ENCODE assay signal across 8 cellular contexts in the genomic region with DNA sequence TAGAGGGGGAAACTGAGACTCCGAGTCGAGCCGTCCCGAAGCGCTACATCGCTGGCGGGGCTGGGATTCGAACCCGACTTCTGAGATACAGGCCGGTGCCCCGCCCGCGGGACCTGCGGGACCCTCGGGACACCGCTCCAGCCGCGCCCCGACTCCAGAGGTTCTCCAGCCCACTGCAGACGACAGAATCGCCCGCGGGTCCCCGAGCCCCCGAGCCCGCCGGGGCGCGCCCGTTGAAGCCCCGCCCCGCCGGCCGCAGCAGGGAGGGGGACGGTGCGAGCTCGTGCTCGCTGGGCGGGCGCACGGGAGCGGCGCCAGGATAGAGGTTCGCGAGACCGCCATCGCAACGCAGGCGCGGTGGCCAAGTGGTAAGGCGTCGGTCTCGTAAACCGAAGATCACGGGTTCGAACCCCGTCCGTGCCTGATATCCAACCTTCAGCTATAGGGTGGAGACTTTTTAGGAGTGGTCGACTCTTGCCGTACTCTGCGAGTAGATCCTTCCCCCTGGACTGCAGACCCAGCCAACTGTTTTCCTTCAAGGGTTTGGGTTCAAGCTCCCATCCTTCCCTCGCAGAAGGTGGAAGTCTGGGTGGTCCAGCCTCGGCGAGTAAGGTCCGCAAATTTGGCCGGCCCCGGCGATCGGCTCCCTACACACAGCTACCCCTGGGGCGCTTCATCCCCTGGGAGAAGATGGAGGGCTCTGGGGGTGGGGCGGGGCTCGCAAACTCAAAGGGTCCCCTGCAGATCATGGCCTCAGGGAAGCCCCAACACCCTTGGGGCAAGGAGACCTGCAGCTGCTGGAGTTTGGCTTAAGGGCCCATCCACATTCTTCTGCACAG.
DNase-seq lines count a peak whose midpoint lies in the region; TF ChIP-seq lines count a peak whose summit lies in the region.

No MANE protein-coding gene starts in this region.

- peaks cover 12% of the 10 kb centered on the region for H3K4me1 Mint-ChIP-seq in stimulated activated naive CD8-positive, alpha-beta T cell treated with anti-CD3 and anti-CD28 coated beads, Interleukin-15, Interleukin-2, amounts not matched to agents 100 ng/mL and 50 ng/mL, for 24 hours (ENCODE audit: low read depth)

- no peaks in the 10 kb centered on the region for H3K27me3 Mint-ChIP-seq in stimulated activated naive CD8-positive, alpha-beta T cell treated with anti-CD3 and anti-CD28 coated beads, Interleukin-15, Interleukin-2, amounts not matched to agents 100 ng/mL and 50 ng/mL, for 24 hours

- peak overlapping the region; percentile 26 for H3K27ac Mint-ChIP-seq in stimulated activated naive CD8-positive, alpha-beta T cell treated with anti-CD3 and anti-CD28 coated beads, Interleukin-15, Interleukin-2, amounts not matched to agents 100 ng/mL and 50 ng/mL, for 24 hours

- H3K36me3 ChIP-seq in H7 (replicated peaks; ENCODE audit: control insufficient read depth, insufficient read depth, low read length) (no peaks in the 10 kb centered on the region), neural cell (ENCODE audit: insufficient read depth, low read length) (no peaks in the 10 kb centered on the region)

- H3K4me3 ChIP-seq in H7 (ENCODE audit: insufficient read depth, low read depth, low read length) (peak overlapping the region; percentile 62), fibroblast of villous mesenchyme (ENCODE audit: low read depth, low read length) (peak overlapping the region; percentile 88), neural cell (ENCODE audit: low read length) (peak overlapping the region; percentile 71)

- peaks cover 10% of the 10 kb centered on the region for H3K9me3 Mint-ChIP-seq in stimulated activated naive CD8-positive, alpha-beta T cell treated with anti-CD3 and anti-CD28 coated beads, Interleukin-15, Interleukin-2, amounts not matched to agents 100 ng/mL and 50 ng/mL, for 24 hours

- peak overlapping the region; percentile 66 for H3K9ac ChIP-seq in neural cell (ENCODE audit: low read length)

- TF ChIP-seq CTCF in fibroblast of villous mesenchyme (IDR thresholded peaks at IDR 0.05; ENCODE audit: insufficient read depth, low read depth, low read length) (no peak), neural cell (IDR thresholded peaks at IDR 0.05; ENCODE audit: poor library complexity, severe bottlenecking) (no peak)

- peaks cover 7% of the 10 kb centered on the region for H3F3A ChIP-seq in neural cell (ENCODE audit: insufficient read depth, low read length, poor library complexity, severe bottlenecking)

- peak overlapping the region; percentile 48 for H3K4me2 ChIP-seq in neural cell (ENCODE audit: low read length)

- H3K79me2 ChIP-seq in neural cell (replicated peaks; ENCODE audit: insufficient read depth, low read length): no peaks in the 10 kb centered on the region

- H3K36me3 Mint-ChIP-seq in stimulated activated naive CD8-positive, alpha-beta T cell treated with anti-CD3 and anti-CD28 coated beads, Interleukin-15, Interleukin-2, amounts not matched to agents 100 ng/mL and 50 ng/mL, for 24 hours (ENCODE audit: low read depth): peaks cover 4% of the 10 kb centered on the region

- peak; percentile 2 for TF ChIP-seq RAD21 in neural cell (conservative IDR thresholded peaks at IDR 0.05)

- no peaks in the 10 kb centered on the region for H4K20me1 ChIP-seq in neural cell (ENCODE audit: insufficient read depth)

- no peaks in the 10 kb centered on the region for H3K9me2 ChIP-seq in neural cell (ENCODE audit: insufficient read depth, low read length)

- TF ChIP-seq EP300 in neural cell (conservative IDR thresholded peaks at IDR 0.05; ENCODE audit: poor library complexity, severe bottlenecking): peak; percentile 45

- H2AFZ ChIP-seq in neural cell (ENCODE audit: low read depth, low read length): peak overlapping the region; percentile 66

- peak overlapping the region; percentile 84 for H3K4me3 Mint-ChIP-seq in stimulated activated naive CD8-positive, alpha-beta T cell treated with anti-CD3 and anti-CD28 coated beads, Interleukin-15, Interleukin-2, amounts not matched to agents 100 ng/mL and 50 ng/mL, for 24 hours

- peak overlapping the region; percentile 40 for H3K27ac ChIP-seq in neural cell (ENCODE audit: low read length)

- H3K9me3 ChIP-seq in neural cell (ENCODE audit: low read length): peaks cover 3% of the 10 kb centered on the region

- peak; percentile 99 for DNase-seq in ELF-1 (ENCODE audit: low read depth, low spot score)
- DNase-seq in H7: peak; percentile 98
- DNase-seq in M059J (ENCODE audit: low read depth): peak; percentile 93
- peak; percentile 82 to 85 for DNase-seq in SHP77 (lab: John Stamatoyannopoulos, UW)
- peak; percentile 98 for DNase-seq in activated effector memory CD4-positive, alpha-beta T cell treated with anti-CD3 and anti-CD28 coated beads, Interleukin-2, amount 50 U/mL, for 16 hours
- DNase-seq in fibroblast of villous mesenchyme (ENCODE audit: low read depth): peak; percentile 93

- H3K27me3 ChIP-seq in H7 (ENCODE audit: control insufficient read depth, insufficient read depth, low read length) (no peaks in the 10 kb centered on the region), neural cell (ENCODE audit: insufficient read depth, low read depth, low read length) (no peaks in the 10 kb centered on the region)

TF ChIP-seq in neural cell, 6 proteins besides CTCF, POLR2A, EP300 and RAD21:
- TF ChIP-seq POLR2AphosphoS5 (IDR thresholded peaks at IDR 0.05) (no peak), EZH2 (IDR thresholded peaks at IDR 0.05; ENCODE audit: borderline replicate concordance, insufficient read depth, low read length, poor library complexity, severe bottlenecking) (no peak), SMC3 (conservative IDR thresholded peaks at IDR 0.05; ENCODE audit: poor library complexity) (peak; percentile 39), TAF1 (IDR thresholded peaks at IDR 0.05; ENCODE audit: low read depth) (no peak), MXI1 (conservative IDR thresholded peaks at IDR 0.05; ENCODE audit: poor library complexity, severe bottlenecking) (peak; percentile 43)
- TF ChIP-seq, protein P1, sequence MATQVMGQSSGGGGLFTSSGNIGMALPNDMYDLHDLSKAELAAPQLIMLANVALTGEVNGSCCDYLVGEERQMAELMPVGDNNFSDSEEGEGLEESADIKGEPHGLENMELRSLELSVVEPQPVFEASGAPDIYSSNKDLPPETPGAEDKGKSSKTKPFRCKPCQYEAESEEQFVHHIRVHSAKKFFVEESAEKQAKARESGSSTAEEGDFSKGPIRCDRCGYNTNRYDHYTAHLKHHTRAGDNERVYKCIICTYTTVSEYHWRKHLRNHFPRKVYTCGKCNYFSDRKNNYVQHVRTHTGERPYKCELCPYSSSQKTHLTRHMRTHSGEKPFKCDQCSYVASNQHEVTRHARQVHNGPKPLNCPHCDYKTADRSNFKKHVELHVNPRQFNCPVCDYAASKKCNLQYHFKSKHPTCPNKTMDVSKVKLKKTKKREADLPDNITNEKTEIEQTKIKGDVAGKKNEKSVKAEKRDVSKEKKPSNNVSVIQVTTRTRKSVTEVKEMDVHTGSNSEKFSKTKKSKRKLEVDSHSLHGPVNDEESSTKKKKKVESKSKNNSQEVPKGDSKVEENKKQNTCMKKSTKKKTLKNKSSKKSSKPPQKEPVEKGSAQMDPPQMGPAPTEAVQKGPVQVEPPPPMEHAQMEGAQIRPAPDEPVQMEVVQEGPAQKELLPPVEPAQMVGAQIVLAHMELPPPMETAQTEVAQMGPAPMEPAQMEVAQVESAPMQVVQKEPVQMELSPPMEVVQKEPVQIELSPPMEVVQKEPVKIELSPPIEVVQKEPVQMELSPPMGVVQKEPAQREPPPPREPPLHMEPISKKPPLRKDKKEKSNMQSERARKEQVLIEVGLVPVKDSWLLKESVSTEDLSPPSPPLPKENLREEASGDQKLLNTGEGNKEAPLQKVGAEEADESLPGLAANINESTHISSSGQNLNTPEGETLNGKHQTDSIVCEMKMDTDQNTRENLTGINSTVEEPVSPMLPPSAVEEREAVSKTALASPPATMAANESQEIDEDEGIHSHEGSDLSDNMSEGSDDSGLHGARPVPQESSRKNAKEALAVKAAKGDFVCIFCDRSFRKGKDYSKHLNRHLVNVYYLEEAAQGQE (IDR thresholded peaks at IDR 0.05; ENCODE audit: borderline replicate concordance): no peak

Comparison
In these comparisons a context has a peak if more than half of its experiments do, and no peak if none do; other contexts are left out.
1. Peak in every context shown above with its lines: DNase-seq, H3K4me3 ChIP-seq and H3K27ac ChIP-seq.